ENCODE assay signal across 12 cellular contexts in the genomic region with DNA sequence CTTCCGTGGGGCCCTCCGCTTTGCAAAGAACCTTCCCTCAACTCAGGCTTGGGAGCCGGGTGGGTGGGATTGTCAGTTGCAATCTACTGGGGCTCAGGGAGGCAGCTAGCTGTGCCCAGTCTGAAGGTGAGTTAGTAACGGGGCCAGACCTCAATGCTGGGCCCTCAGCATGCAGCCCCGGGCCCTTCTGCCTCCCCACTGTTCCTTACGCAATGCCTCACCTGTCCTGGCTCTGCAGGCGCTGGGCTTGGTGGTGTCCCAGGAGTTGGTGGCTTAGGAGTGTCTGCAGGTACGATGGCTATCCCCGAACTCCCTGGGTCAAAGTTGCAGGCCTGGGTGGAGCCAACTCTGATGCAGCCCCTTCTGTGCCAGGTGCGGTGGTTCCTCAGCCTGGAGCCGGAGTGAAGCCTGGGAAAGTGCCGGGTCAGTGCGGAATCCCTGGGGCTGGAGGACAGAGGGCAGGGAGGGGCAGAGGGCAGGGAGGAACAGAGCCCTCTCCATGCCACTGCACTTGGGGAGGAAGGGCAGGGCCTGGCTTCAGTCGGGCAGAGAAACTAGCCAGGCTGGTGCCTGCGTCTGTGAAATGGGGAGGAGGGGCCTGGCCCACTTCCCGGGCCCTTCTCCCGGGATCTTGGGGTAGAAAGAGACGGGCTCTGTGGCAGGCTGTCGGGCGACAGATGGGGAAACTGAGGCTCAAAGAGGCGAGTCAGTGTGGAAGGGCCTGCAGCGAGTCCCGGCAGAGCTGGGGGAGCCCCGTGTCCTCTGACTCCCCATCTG. TPM values are rescaled to one million over a fixed set of nuclear protein-coding genes. Genes with fewer than 3 reads are reported as not detected.
DNase-seq lines count a peak whose midpoint lies in the region; ATAC-seq and TF ChIP-seq lines count a peak whose summit lies in the region.
"Had no signal": no experiment of that assay in that cellular context is flagged by ENCODE, and none has a peak within 500 bp of the region (broad histone marks: within the 10 kb centered on the region; RNA-seq: fewer than 3 reads in every experiment).

No MANE protein-coding gene starts in this region.

- H3K27ac Mint-ChIP-seq in nephron progenitor cell: peak overlapping the region; percentile 22
- H3K27ac Mint-ChIP-seq in stimulated activated naive CD8-positive, alpha-beta T cell treated with anti-CD3 and anti-CD28 coated beads, Interleukin-15, amount 100 ng/mL, for 72 hours: no peak overlapping the region

- no peak overlapping the region for H2AFZ ChIP-seq in mammary epithelial cell (ENCODE audit: low read depth, low read length)

- no peaks in the 10 kb centered on the region for H3K9me3 Mint-ChIP-seq in nephron progenitor cell
- H3K9me3 Mint-ChIP-seq in stimulated activated naive CD8-positive, alpha-beta T cell treated with anti-CD3 and anti-CD28 coated beads, Interleukin-15, amount 100 ng/mL, for 72 hours: no peaks in the 10 kb centered on the region

- peak overlapping the region; percentile 57 for H3K4me3 Mint-ChIP-seq in nephron progenitor cell
- no peak overlapping the region for H3K4me3 Mint-ChIP-seq in stimulated activated naive CD8-positive, alpha-beta T cell treated with anti-CD3 and anti-CD28 coated beads, Interleukin-15, amount 100 ng/mL, for 72 hours

- H3K27me3 Mint-ChIP-seq in nephron progenitor cell (ENCODE audit: low read depth, poor library complexity): no peaks in the 10 kb centered on the region
- H3K27me3 Mint-ChIP-seq in stimulated activated naive CD8-positive, alpha-beta T cell treated with anti-CD3 and anti-CD28 coated beads, Interleukin-15, amount 100 ng/mL, for 72 hours: no peaks in the 10 kb centered on the region

- dilution Hi-C loops in mammary epithelial cell (cut with HindIII; ENCODE audit: low sequenced_read_pairs): no loop called here

- H3K4me2 ChIP-seq in mammary epithelial cell (ENCODE audit: insufficient read depth, low read depth, low read length): no peak overlapping the region
- H3K4me2 ChIP-seq: KMS-11 had no signal

- in situ Hi-C loops in mammary epithelial cell (cut with MboI; ENCODE audit: low sequenced_read_pairs in 2 of 2): no loop called here

- 88% methylated on average over 11 of the region's 24 CpGs for WGBS in mammary epithelial cell (ENCODE audit: low coverage, missing lambda C conversion rate)

- peaks cover 7 to 25% of the 10 kb centered on the region in 2 donors for H3K4me1 ChIP-seq in breast epithelium
- peaks cover 13% of the 10 kb centered on the region for H3K4me1 ChIP-seq in mammary epithelial cell (ENCODE audit: insufficient read depth, low read length)
- H3K4me1 ChIP-seq in upper lobe of right lung: peaks cover 10% of the 10 kb centered on the region

- intact Hi-C loops in breast epithelium (cut with DNase I; ENCODE audit: low total_unique reads): no loop called here
- intact Hi-C loops in mammary epithelial cell (cut with micrococcal nuclease): no loop called here
- intact Hi-C loops in dorsolateral prefrontal cortex (cut with DNase I): no loop called here
- intact Hi-C loops in upper lobe of right lung (cut with DNase I): no loop called here

- DNase-seq in breast epithelium (ENCODE audit: low spot score in 2 of 2) (no peak), mammary epithelial cell (no peak), dorsolateral prefrontal cortex (peak in 3 of 10 donors; percentile 67 to 70 (median 68)), nephron progenitor cell (no peak), upper lobe of right lung (no peak), mesenteric fat pad (ENCODE audit: low spot score) (no peak)
- no peak for DNase-seq in stimulated activated naive CD8-positive, alpha-beta T cell treated with anti-CD3 and anti-CD28 coated beads, Interleukin-15, amount 100 ng/mL, for 72 hours
- DNase-seq: activated T-cell treated with anti-CD3 and anti-CD28 coated beads, Interleukin-2, amount 50 U/mL, for 1 hour; left cardiac atrium; RPMI8226 had no signal

- ATAC-seq in upper lobe of right lung (peak; percentile 44), HG03520 (IDR thresholded peaks at IDR 0.05; ENCODE audit: unreplicated experiment) (no peak)
- ATAC-seq in stimulated activated naive CD8-positive, alpha-beta T cell treated with anti-CD3 and anti-CD28 coated beads, Interleukin-15, amount 100 ng/mL, for 72 hours: no peak
- ATAC-seq: left cardiac atrium had no signal

- no peak overlapping the region for H3K9ac ChIP-seq in mammary epithelial cell (ENCODE audit: insufficient read depth, low read length)
- H3K9ac ChIP-seq: KMS-11 had no signal

- H3K36me3 Mint-ChIP-seq in nephron progenitor cell (ENCODE audit: low read depth): no peaks in the 10 kb centered on the region

- no peaks in the 10 kb centered on the region for H3K36me3 ChIP-seq in breast epithelium
- no peaks in the 10 kb centered on the region for H3K36me3 ChIP-seq in mammary epithelial cell (ENCODE audit: insufficient read depth, low read length)
- H3K36me3 ChIP-seq in upper lobe of right lung: peaks cover 55% of the 10 kb centered on the region

- H3K4me3 ChIP-seq in breast epithelium (peak overlapping the region in 2 of 3 donors; percentile 22 to 39), mammary epithelial cell (replicated peaks in 1 of 3; ENCODE audit: insufficient read depth in 1 of 3, low read depth in 2 of 3, low read length in 3 of 3) (no peak overlapping the region), dorsolateral prefrontal cortex (peak overlapping the region in 56 of 59 donors; percentile 5 to 75 (median 52)), upper lobe of right lung (no peak overlapping the region)

- CTCF ChIA-PET in mammary epithelial cell (lab: Charles Lee; ENCODE audit: low non-redundant PET): no interaction called here

- peaks cover 48% of the 10 kb centered on the region for H3K4me1 Mint-ChIP-seq in nephron progenitor cell
- no peaks in the 10 kb centered on the region for H3K4me1 Mint-ChIP-seq in stimulated activated naive CD8-positive, alpha-beta T cell treated with anti-CD3 and anti-CD28 coated beads, Interleukin-15, amount 100 ng/mL, for 72 hours

- no peak for TF ChIP-seq POLR2A in breast epithelium (IDR thresholded peaks at IDR 0.05)

- H3K27me3 ChIP-seq in breast epithelium: no peaks in the 10 kb centered on the region
- H3K27me3 ChIP-seq in mammary epithelial cell (ENCODE audit: insufficient read depth, low read length): no peaks in the 10 kb centered on the region
- no peaks in the 10 kb centered on the region for H3K27me3 ChIP-seq in dorsolateral prefrontal cortex
- no peaks in the 10 kb centered on the region for H3K27me3 ChIP-seq in upper lobe of right lung

- H4K20me1 ChIP-seq in mammary epithelial cell (ENCODE audit: insufficient read depth, low read length): no peaks in the 10 kb centered on the region

- H3K9me3 ChIP-seq in breast epithelium (no peaks in the 10 kb centered on the region), mammary epithelial cell (replicated peaks; ENCODE audit: insufficient read depth, low read length) (no peaks in the 10 kb centered on the region), upper lobe of right lung (no peaks in the 10 kb centered on the region)

- H3K79me2 ChIP-seq in mammary epithelial cell (ENCODE audit: insufficient read depth, low read length): no peaks in the 10 kb centered on the region

- no TSS peak for BruUV-seq in mammary epithelial cell (replicated peaks; lab: Mats Ljungman, UMichigan)

- H3K27ac ChIP-seq in breast epithelium (peak overlapping the region; percentile 65 to 81), mammary epithelial cell (ENCODE audit: insufficient read depth, low read depth, low read length) (no peak overlapping the region), dorsolateral prefrontal cortex (peak overlapping the region in 54 of 59 donors; percentile 11 to 98 (median 89)), upper lobe of right lung (no peak overlapping the region)
- H3K27ac ChIP-seq: KMS-11 had no signal

- TF ChIP-seq CTCF in breast epithelium (IDR thresholded peaks at IDR 0.05) (no peak), mammary epithelial cell (conservative IDR thresholded peaks at IDR 0.05 in 1 of 2, IDR thresholded peaks at IDR 0.05 in 1 of 2; ENCODE audit: extremely low read depth in 1 of 2, insufficient read depth in 1 of 2, low read depth in 1 of 2, low read length in 2 of 2) (no peak), dorsolateral prefrontal cortex (IDR thresholded peaks at IDR 0.05 in 54 of 56, conservative IDR thresholded peaks at IDR 0.05 in 2 of 56; ENCODE audit: low read depth in 1 of 56, partially characterized antibody in 56 of 56) (no peak), nephron progenitor cell (IDR thresholded peaks at IDR 0.05) (no peak), upper lobe of right lung (IDR thresholded peaks at IDR 0.05) (no peak)

RNA-seq across cellular contexts. Expression of gene ELN, which starts 15.0 kb away (rescaled TPM):
- total RNA-seq in breast epithelium (100 to 1,000 TPM in 1 of 3 donors, 10 to 100 TPM in 2; 25.9 to 134 (median 31.8) TPM), mammary epithelial cell (under 1 TPM in 1 of 2 donors, not detected in 1; 0.50 TPM), dorsolateral prefrontal cortex (10 to 100 TPM in 117 of 120 experiments, 1 to 10 TPM in 3; 8.1 to 58.9 (median 19.5) TPM), upper lobe of right lung (231 TPM), mesenteric fat pad (95.5 TPM)
- not detected for polyA plus RNA-seq in mammary epithelial cell
- polyA minus RNA-seq in mammary epithelial cell: not detected

RNA-seq across cellular contexts. Expression of gene LIMK1, which starts 40.7 kb away (rescaled TPM):
- 10 to 100 TPM; 18.0 to 18.6 (median 18.1) TPM for total RNA-seq in breast epithelium
- total RNA-seq in mammary epithelial cell: 10 to 100 TPM; 23.8 to 31.0 TPM
- 28.3 TPM for polyA plus RNA-seq in mammary epithelial cell
- 103 TPM for polyA minus RNA-seq in mammary epithelial cell
- total RNA-seq in dorsolateral prefrontal cortex: 100 to 1,000 TPM in 79 of 120 experiments, 10 to 100 TPM in 41; 39.1 to 162 (median 111) TPM
- total RNA-seq in upper lobe of right lung: 53.1 TPM
- total RNA-seq in mesenteric fat pad: 23.1 TPM

Comparison
In these comparisons a context has a peak if more than half of its experiments do, and no peak if none do; other contexts are left out.
1. H3K27ac ChIP-seq: peak in breast epithelium (2 of 2) and dorsolateral prefrontal cortex (54 of 59); none in mammary epithelial cell (single experiment) and upper lobe of right lung (single experiment).
2. H3K4me3 ChIP-seq: peak in breast epithelium (2 of 3) and dorsolateral prefrontal cortex (56 of 59); none in mammary epithelial cell (0 of 3) and upper lobe of right lung (single experiment).
3. RNA of gene ELN, which starts 15.0 kb away (total RNA-seq): 231 TPM in upper lobe of right lung (single experiment), 95.5 TPM in mesenteric fat pad (single experiment), 25.9 to 134 TPM in breast epithelium and 8.1 to 58.9 TPM in dorsolateral prefrontal cortex; 0.50 TPM in mammary epithelial cell; every median in the first group is over 4 times any median in the second.